ENCODE assay signal across 21 cellular contexts in genomic region chr17:83181991-83182619, GRCh38.
DNase-seq lines count a peak whose midpoint lies in the region; ATAC-seq and TF ChIP-seq lines count a peak whose summit lies in the region.
"Had no signal": no experiment of that assay in that cellular context is flagged by ENCODE, and none has a peak within 500 bp of the region (broad histone marks: within the 10 kb centered on the region; RNA-seq: fewer than 3 reads in every experiment).

No MANE protein-coding gene starts in this region.

- H3K4me1 ChIP-seq in heart right ventricle (peaks cover 0 to 29% (median 13%) of the 10 kb centered on the region in 9 donors), body of pancreas (no peaks in the 10 kb centered on the region), aorta (ENCODE audit: control insufficient read depth in 1 of 2, insufficient read depth in 2 of 2, low read length in 2 of 2) (no peaks in the 10 kb centered on the region)

- intact Hi-C loops in Right ventricle myocardium inferior (cut with DNase I) (no loop called here), heart right ventricle (cut with DNase I) (no loop called here), body of pancreas (cut with DNase I) (no loop called here), aorta (cut with DNase I) (no loop called here)

- no peak for TF ChIP-seq POLR2A in body of pancreas (IDR thresholded peaks at IDR 0.05)

- no peak overlapping the region for H3K4me3 ChIP-seq in heart right ventricle
- H3K4me3 ChIP-seq in body of pancreas = no peak overlapping the region
- H3K4me3 ChIP-seq in aorta (ENCODE audit: low read length in 2 of 2) = no peak overlapping the region
- H3K4me3 ChIP-seq: dorsolateral prefrontal cortex, lung, skin epidermis had no signal

- no peaks in the 10 kb centered on the region for H3K9me3 ChIP-seq in heart right ventricle
- no peaks in the 10 kb centered on the region for H3K9me3 ChIP-seq in body of pancreas
- H3K9me3 ChIP-seq in aorta (ENCODE audit: control insufficient read depth, low read length) = no peaks in the 10 kb centered on the region
- H3K9me3 ChIP-seq: SK-N-SH had no signal

- no peaks in the 10 kb centered on the region for H3K27me3 ChIP-seq in heart right ventricle
- H3K27me3 ChIP-seq in body of pancreas = no peaks in the 10 kb centered on the region
- no peaks in the 10 kb centered on the region for H3K27me3 ChIP-seq in aorta (ENCODE audit: control insufficient read depth in 1 of 2, insufficient read depth in 2 of 2, low read length in 1 of 2)
- H3K27me3 ChIP-seq: dorsolateral prefrontal cortex had no signal

- DNase-seq in Right ventricle myocardium inferior (ENCODE audit: missing footprints) = peak; percentile 26
- no peak for DNase-seq in heart right ventricle
- peak in 2 of 4 donors; percentile 1 to 6 for DNase-seq in body of pancreas
- peak; percentile 9 for DNase-seq in mucosa of gallbladder (ENCODE audit: low spot score)
- peak; percentile 25 to 63 for DNase-seq in aorta
- no peak for DNase-seq in hypothalamus (lab: John Stamatoyannopoulos, UW)
- DNase-seq: activated CD4-positive, alpha-beta T cell treated with anti-CD3 and anti-CD28 coated beads for 4 hours; activated naive CD8-positive, alpha-beta T cell treated with anti-CD3 and anti-CD28 coated beads, Interleukin-2, amount 10 ng/mL, durations not matched to agents 7 days and 5 days; activated T-cell treated with anti-CD3 and anti-CD28 coated beads, Interleukin-2, amount 50 U/mL, for 1 hour; COR-L47; naive B cell; NCI-H1436 treated with DMSO at 0.1 percent for 48 hours; NCI-H82; PC-3; T1000 had no signal

- peak overlapping the region in 2 of 10 donors; percentile 31 to 64 for H3K27ac ChIP-seq in heart right ventricle
- no peak overlapping the region for H3K27ac ChIP-seq in body of pancreas
- no peak overlapping the region for H3K27ac ChIP-seq in aorta (ENCODE audit: low read depth in 1 of 2, low read length in 2 of 2)

- TF ChIP-seq CTCF in heart right ventricle (IDR thresholded peaks at IDR 0.05) (no peak), body of pancreas (IDR thresholded peaks at IDR 0.05) (no peak)

- ATAC-seq in Right ventricle myocardium inferior (no peak), heart right ventricle (no peak), body of pancreas (peak; percentile 18), aorta (ENCODE audit: low FRiP score) (no peak), GM21390 (IDR thresholded peaks at IDR 0.05; ENCODE audit: unreplicated experiment) (no peak)
- ATAC-seq in activated CD4-positive, CD25-positive, alpha-beta regulatory T cell treated with anti-CD3 and anti-CD28 coated beads, Interleukin-2, amount 50 U/mL, for 24 hours = no peak
- ATAC-seq: PC-3 had no signal

- 91 to 93% methylated on average over 13 of the region's 13 CpGs for WGBS in heart right ventricle, 2 donors
- 72 to 77% methylated on average over 6 to 13 of the region's 13 CpGs for WGBS in body of pancreas, 2 donors
- 91 to 94% methylated on average over 12 to 13 of the region's 13 CpGs for WGBS in aorta, 2 donors

- H3K36me3 ChIP-seq in heart right ventricle (no peaks in the 10 kb centered on the region), body of pancreas (replicated peaks in 1 of 2; ENCODE audit: insufficient read depth in 1 of 2, low read depth in 2 of 2) (no peaks in the 10 kb centered on the region), aorta (ENCODE audit: control insufficient read depth in 1 of 2, insufficient read depth in 2 of 2, low read length in 1 of 2) (no peaks in the 10 kb centered on the region)

Comparison
In these comparisons a context has a peak if more than half of its experiments do, and no peak if none do; other contexts are left out.
1. DNase-seq: peak in Right ventricle myocardium inferior (single experiment), mucosa of gallbladder (single experiment) and aorta (2 of 2); none in heart right ventricle (0 of 2) and hypothalamus (0 of 51).